In the genomic region with DNA sequence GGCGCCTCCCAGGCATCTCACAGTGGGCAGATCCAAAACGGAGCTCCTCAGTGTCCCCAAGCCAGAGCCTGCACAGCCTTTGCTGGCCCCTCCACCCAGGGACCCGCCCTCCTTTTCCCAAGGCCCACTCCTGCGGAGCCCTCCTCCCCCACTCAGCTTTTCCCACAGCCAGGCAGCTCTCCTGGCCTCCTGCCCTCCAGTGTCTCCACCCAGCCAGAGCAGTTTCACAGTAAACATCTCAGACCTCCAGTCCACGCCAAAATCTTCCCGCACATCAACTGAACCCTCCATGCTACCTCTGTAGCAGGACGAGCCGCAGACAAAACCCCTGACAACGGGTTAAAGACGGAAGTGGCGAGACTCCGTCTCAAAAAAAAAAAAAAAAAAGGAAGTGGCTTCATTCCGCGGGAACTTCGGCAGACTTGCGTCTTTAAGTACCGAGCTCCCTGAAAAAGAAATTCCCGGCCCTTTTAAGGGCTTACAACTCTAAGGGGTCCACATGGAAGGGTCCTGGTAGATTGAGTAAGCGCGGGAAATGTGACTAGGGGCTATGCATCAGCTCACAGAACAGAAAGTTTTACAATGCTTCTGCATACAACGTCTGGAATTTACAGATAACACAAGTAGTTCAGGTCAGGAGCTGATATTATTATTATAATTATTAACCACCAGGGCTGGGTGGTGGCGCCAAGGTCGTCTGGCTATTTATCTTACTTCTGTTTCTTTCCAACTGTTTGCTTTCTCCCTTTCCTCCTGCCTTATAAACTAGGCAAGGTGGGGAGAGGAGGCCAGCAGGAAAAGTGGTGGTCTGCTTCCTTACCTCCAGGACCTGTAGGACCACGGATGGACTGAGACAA, we compare ENCODE assay signal across 1 cellular context.
TF ChIP-seq lines count a peak whose summit lies in the region.

No MANE protein-coding gene starts in this region.

TF ChIP-seq in IMR-90, 13 proteins besides CTCF, POLR2A, EP300 and RAD21 (continued from another document):
- TF ChIP-seq, protein P1, sequence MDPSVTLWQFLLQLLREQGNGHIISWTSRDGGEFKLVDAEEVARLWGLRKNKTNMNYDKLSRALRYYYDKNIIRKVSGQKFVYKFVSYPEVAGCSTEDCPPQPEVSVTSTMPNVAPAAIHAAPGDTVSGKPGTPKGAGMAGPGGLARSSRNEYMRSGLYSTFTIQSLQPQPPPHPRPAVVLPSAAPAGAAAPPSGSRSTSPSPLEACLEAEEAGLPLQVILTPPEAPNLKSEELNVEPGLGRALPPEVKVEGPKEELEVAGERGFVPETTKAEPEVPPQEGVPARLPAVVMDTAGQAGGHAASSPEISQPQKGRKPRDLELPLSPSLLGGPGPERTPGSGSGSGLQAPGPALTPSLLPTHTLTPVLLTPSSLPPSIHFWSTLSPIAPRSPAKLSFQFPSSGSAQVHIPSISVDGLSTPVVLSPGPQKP (IDR thresholded peaks at IDR 0.05; ENCODE audit: borderline replicate concordance, low read depth, low read length), result no peak
- TF ChIP-seq, protein P2, sequence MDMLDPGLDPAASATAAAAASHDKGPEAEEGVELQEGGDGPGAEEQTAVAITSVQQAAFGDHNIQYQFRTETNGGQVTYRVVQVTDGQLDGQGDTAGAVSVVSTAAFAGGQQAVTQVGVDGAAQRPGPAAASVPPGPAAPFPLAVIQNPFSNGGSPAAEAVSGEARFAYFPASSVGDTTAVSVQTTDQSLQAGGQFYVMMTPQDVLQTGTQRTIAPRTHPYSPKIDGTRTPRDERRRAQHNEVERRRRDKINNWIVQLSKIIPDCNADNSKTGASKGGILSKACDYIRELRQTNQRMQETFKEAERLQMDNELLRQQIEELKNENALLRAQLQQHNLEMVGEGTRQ (IDR thresholded peaks at IDR 0.05; ENCODE audit: low read depth, low read length), result no peak
- TF ChIP-seq MXI1 (IDR thresholded peaks at IDR 0.05; ENCODE audit: borderline replicate concordance, low read depth, low read length) (no peak), NFE2L2 (IDR thresholded peaks at IDR 0.05; ENCODE audit: low read depth, low read length) (no peak), FOS (IDR thresholded peaks at IDR 0.05; ENCODE audit: low read depth, low read length) (no peak)
